8 cellular contexts compared by ENCODE assay signal in the genomic region with DNA sequence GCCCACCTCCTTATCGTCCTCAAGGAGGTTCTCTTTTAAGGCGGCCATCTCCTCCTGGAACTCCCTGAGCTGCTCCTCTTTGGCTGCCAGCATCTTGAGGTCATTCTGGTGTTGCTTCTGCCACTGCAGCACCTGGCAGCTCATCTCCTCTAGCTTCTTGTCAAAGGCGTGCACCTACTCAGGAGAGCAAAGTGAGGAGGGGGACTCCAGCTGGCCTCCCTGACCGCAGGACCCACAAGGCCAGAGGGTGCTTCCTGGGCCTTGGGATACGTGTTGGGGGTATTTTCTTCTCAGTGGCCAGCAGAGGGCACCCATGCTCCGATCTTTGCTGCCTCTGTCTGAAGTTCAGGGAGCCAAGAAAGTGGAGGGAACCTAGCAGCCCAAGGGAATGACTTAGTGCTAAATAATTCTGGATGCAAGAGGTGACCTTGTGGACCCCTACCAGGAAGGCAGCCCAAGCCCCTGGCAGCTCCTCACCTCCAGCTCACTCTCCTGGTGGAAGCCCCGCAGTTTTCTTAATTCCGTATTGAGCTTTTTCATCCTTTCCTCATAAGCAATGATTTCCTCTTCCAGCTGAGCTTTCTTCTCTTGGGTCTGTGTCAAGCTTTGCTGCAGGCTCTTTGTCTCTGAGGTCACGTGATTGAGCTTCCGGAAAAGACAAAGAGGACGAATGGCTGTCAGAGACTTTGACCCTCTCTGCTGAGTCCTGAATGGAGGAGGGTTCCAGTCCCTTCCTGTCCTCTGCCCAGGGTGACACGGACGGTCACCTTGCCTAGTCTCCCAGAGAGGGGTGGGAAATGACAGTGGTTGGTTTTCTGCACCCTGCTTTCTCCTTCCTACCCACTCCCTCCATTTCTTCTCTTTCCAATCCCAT. TPM values are rescaled to one million over a fixed set of nuclear protein-coding genes. Genes with fewer than 3 reads are reported as not detected.
DNase-seq lines count a peak whose midpoint lies in the region; ATAC-seq and TF ChIP-seq lines count a peak whose summit lies in the region.

No MANE protein-coding gene starts in this region.

- intact Hi-C loops in activated CD4-positive, alpha-beta T cell treated with anti-CD3 and anti-CD28 coated beads, Interleukin-2, amount 10 ng/mL, durations not matched to agents 24 days and 14 days (cut with micrococcal nuclease) = loop anchor here (5.0 kb wide), 1 partner anchor 1832 kb away; no protein-coding TSS in a partner anchor
- intact Hi-C loops in dendritic cell treated with granulocyte-macrophage colony-stimulating factor and Interleukin-4, amounts not matched to agents 40 ng/mL and 50 ng/mL, for 4 days (cut with micrococcal nuclease) = loop anchor here (1.0 to 10.0 kb wide), 5 partner anchors 47 to 342 kb away; partner anchors contain the start of gene PMFBP1
- intact Hi-C loops in lower leg skin (cut with DNase I; ENCODE audit: low total_unique reads) = no loop called here

- 33 to 39% methylated on average over 13 of the region's 13 CpGs for WGBS in lower leg skin, 2 donors

- no peak overlapping the region for H3K27ac Mint-ChIP-seq in activated CD4-positive, alpha-beta T cell treated with anti-CD3 and anti-CD28 coated beads, Interleukin-2, amount 10 ng/mL, durations not matched to agents 24 days and 14 days
- H3K27ac Mint-ChIP-seq in dendritic cell treated with granulocyte-macrophage colony-stimulating factor and Interleukin-4, amounts not matched to agents 40 ng/mL and 50 ng/mL, for 4 days = peak overlapping the region; percentile 94

- H3K27me3 Mint-ChIP-seq in activated CD4-positive, alpha-beta T cell treated with anti-CD3 and anti-CD28 coated beads, Interleukin-2, amount 10 ng/mL, durations not matched to agents 24 days and 14 days = peaks cover 6% of the 10 kb centered on the region
- H3K27me3 Mint-ChIP-seq in dendritic cell treated with granulocyte-macrophage colony-stimulating factor and Interleukin-4, amounts not matched to agents 40 ng/mL and 50 ng/mL, for 4 days = no peaks in the 10 kb centered on the region

- TF ChIP-seq POLR2A in lower leg skin (IDR thresholded peaks at IDR 0.05) = no peak

- no peaks in the 10 kb centered on the region for H3K9me3 Mint-ChIP-seq in activated CD4-positive, alpha-beta T cell treated with anti-CD3 and anti-CD28 coated beads, Interleukin-2, amount 10 ng/mL, durations not matched to agents 24 days and 14 days
- no peaks in the 10 kb centered on the region for H3K9me3 Mint-ChIP-seq in dendritic cell treated with granulocyte-macrophage colony-stimulating factor and Interleukin-4, amounts not matched to agents 40 ng/mL and 50 ng/mL, for 4 days

- H3K36me3 Mint-ChIP-seq in activated CD4-positive, alpha-beta T cell treated with anti-CD3 and anti-CD28 coated beads, Interleukin-2, amount 10 ng/mL, durations not matched to agents 24 days and 14 days (ENCODE audit: low read depth) = no peaks in the 10 kb centered on the region
- peaks cover 35% of the 10 kb centered on the region for H3K36me3 Mint-ChIP-seq in dendritic cell treated with granulocyte-macrophage colony-stimulating factor and Interleukin-4, amounts not matched to agents 40 ng/mL and 50 ng/mL, for 4 days (ENCODE audit: low read depth)

- no peak overlapping the region for H3K4me3 Mint-ChIP-seq in activated CD4-positive, alpha-beta T cell treated with anti-CD3 and anti-CD28 coated beads, Interleukin-2, amount 10 ng/mL, durations not matched to agents 24 days and 14 days
- peak overlapping the region; percentile 39 for H3K4me3 Mint-ChIP-seq in dendritic cell treated with granulocyte-macrophage colony-stimulating factor and Interleukin-4, amounts not matched to agents 40 ng/mL and 50 ng/mL, for 4 days

- H3K4me1 Mint-ChIP-seq in activated CD4-positive, alpha-beta T cell treated with anti-CD3 and anti-CD28 coated beads, Interleukin-2, amount 10 ng/mL, durations not matched to agents 24 days and 14 days = no peaks in the 10 kb centered on the region
- peaks cover 57% of the 10 kb centered on the region for H3K4me1 Mint-ChIP-seq in dendritic cell treated with granulocyte-macrophage colony-stimulating factor and Interleukin-4, amounts not matched to agents 40 ng/mL and 50 ng/mL, for 4 days (ENCODE audit: low read depth)

- ATAC-seq in HG02884 (IDR thresholded peaks at IDR 0.05; ENCODE audit: unreplicated experiment) (peak; percentile 57), GM21367 (IDR thresholded peaks at IDR 0.05; ENCODE audit: unreplicated experiment) (no peak)

- H3K4me3 ChIP-seq in lower leg skin (ENCODE audit: low read depth, poor library complexity, severe bottlenecking) = no peak overlapping the region

- DNase-seq in EH (ENCODE audit: low read depth) = peak; percentile 79
- DNase-seq in NCI-H460 (ENCODE audit: extremely low read depth, low read depth) = peak; percentile 56
- DNase-seq in activated CD4-positive, alpha-beta T cell treated with anti-CD3 and anti-CD28 coated beads, Interleukin-2, amount 10 ng/mL, durations not matched to agents 24 days and 14 days = peak; percentile 86
- DNase-seq in lower leg skin (ENCODE audit: low spot score in 2 of 2) = peak; percentile 56 to 93
- peak; percentile 17 to 35 (median 30) for DNase-seq in stimulated activated CD4-positive, alpha-beta T cell treated with anti-CD3 and anti-CD28 coated beads, TNF-alpha, amount 100 ng/mL, for 4 hours (ENCODE audit: low read depth in 3 of 3)

- peak in 1 of 3 donors; percentile 70 for TF ChIP-seq CTCF in lower leg skin (IDR thresholded peaks at IDR 0.05)

RNA-seq across cellular contexts. Expression of gene DHX38, which starts 31.4 kb away (rescaled TPM):
- total RNA-seq in NCI-H460 (2014; rRNA removed; shearing (Covaris generic)) = 24.6 and 33.6 TPM in 2 replicates
- polyA plus RNA-seq in NCI-H460 (2014; cell fraction: nucleus; rRNA removed) = 61.8 and 74.4 TPM in 2 replicates
- 91.0 and 98.1 TPM in 2 replicates for total RNA-seq in activated CD4-positive, alpha-beta T cell treated with anti-CD3 and anti-CD28 coated beads, Interleukin-2, amount 10 ng/mL, durations not matched to agents 24 days and 14 days
- total RNA-seq in lower leg skin = 10 to 100 TPM; 47.1 to 93.4 (median 51.2) TPM

RNA-seq across cellular contexts. Expression of gene TXNL4B, which starts 31.6 kb away (rescaled TPM):
- 15.1 and 16.5 TPM in 2 replicates for total RNA-seq in NCI-H460 (2014; rRNA removed; shearing (Covaris generic))
- 9.0 and 11.2 TPM in 2 replicates for polyA plus RNA-seq in NCI-H460 (2014; cell fraction: nucleus; rRNA removed)
- 23.4 and 23.7 TPM in 2 replicates for total RNA-seq in activated CD4-positive, alpha-beta T cell treated with anti-CD3 and anti-CD28 coated beads, Interleukin-2, amount 10 ng/mL, durations not matched to agents 24 days and 14 days
- total RNA-seq in lower leg skin = 10 to 100 TPM; 10.5 to 12.4 (median 11.4) TPM

RNA-seq across cellular contexts. Expression of gene PMFBP1, which starts 47.0 kb away (rescaled TPM):
- 1.4 and 3.0 TPM in 2 replicates for total RNA-seq in NCI-H460 (2014; rRNA removed; shearing (Covaris generic))
- 1.1 and 1.5 TPM in 2 replicates for polyA plus RNA-seq in NCI-H460 (2014; cell fraction: nucleus; rRNA removed)
- total RNA-seq in activated CD4-positive, alpha-beta T cell treated with anti-CD3 and anti-CD28 coated beads, Interleukin-2, amount 10 ng/mL, durations not matched to agents 24 days and 14 days = 0.21 TPM in 1 of 2 replicates, not detected in the other
- total RNA-seq in lower leg skin = 1 to 10 TPM in 2 of 4 donors, under 1 TPM in 2; 0.17 to 2.9 (median 1.0) TPM

Comparison
In these comparisons a context has a peak if more than half of its experiments do, and no peak if none do; other contexts are left out.
1. DNase-seq: peak in every context shown above with its lines; median percentile 86 in activated CD4-positive, alpha-beta T cell treated with anti-CD3 and anti-CD28 coated beads, Interleukin-2, amount 10 ng/mL, durations not matched to agents 24 days and 14 days; 79 in EH; 74 in lower leg skin; 56 in NCI-H460; 30 in stimulated activated CD4-positive, alpha-beta T cell treated with anti-CD3 and anti-CD28 coated beads, TNF-alpha, amount 100 ng/mL, for 4 hours.